In genomic region chr1:42924249-42925131, GRCh38 we compare ENCODE assay signal across 8 cellular contexts. TPM values are rescaled to one million over a fixed set of nuclear protein-coding genes. Genes with fewer than 3 reads are reported as not detected.
DNase-seq lines count a peak whose midpoint lies in the region; ATAC-seq and TF ChIP-seq lines count a peak whose summit lies in the region.

No MANE protein-coding gene starts in this region.

- peak; percentile 31 for TF ChIP-seq CTCF in BJ (IDR thresholded peaks at IDR 0.05; ENCODE audit: insufficient read depth, low read depth, low read length)
- TF ChIP-seq CTCF in left lung (IDR thresholded peaks at IDR 0.05) = no peak

- peaks cover 44% of the 10 kb centered on the region for H3K36me3 Mint-ChIP-seq in activated CD4-positive, alpha-beta T cell treated with anti-CD3 and anti-CD28 coated beads, Interleukin-2, amount 10 ng/mL, durations not matched to agents 7 days and 5 days (ENCODE audit: low read depth)

- no peaks in the 10 kb centered on the region for H3K9me3 Mint-ChIP-seq in activated CD4-positive, alpha-beta T cell treated with anti-CD3 and anti-CD28 coated beads, Interleukin-2, amount 10 ng/mL, durations not matched to agents 7 days and 5 days

- H3K27me3 ChIP-seq in BJ (ENCODE audit: control insufficient read depth, insufficient read depth, low read length) (no peaks in the 10 kb centered on the region), left lung (no peaks in the 10 kb centered on the region)

- H3K4me3 ChIP-seq in BJ (ENCODE audit: low read depth, low read length) (peak overlapping the region; percentile 51), left lung (peak overlapping the region; percentile 69 to 77)

- H3K27ac ChIP-seq in left lung = peak overlapping the region; percentile 87 to 91

- peak overlapping the region; percentile 87 for H3K4me3 Mint-ChIP-seq in activated CD4-positive, alpha-beta T cell treated with anti-CD3 and anti-CD28 coated beads, Interleukin-2, amount 10 ng/mL, durations not matched to agents 7 days and 5 days

- peak; percentile 87 for TF ChIP-seq POLR2A in GM19193 (IDR thresholded peaks at IDR 0.05; ENCODE audit: extremely low read depth, insufficient read depth, insufficient read length)

- H3K27ac Mint-ChIP-seq in activated CD4-positive, alpha-beta T cell treated with anti-CD3 and anti-CD28 coated beads, Interleukin-2, amount 10 ng/mL, durations not matched to agents 7 days and 5 days = peak overlapping the region; percentile 96

- DNase-seq in BJ (ENCODE audit: low read depth) (peak; percentile 44), NCI-H524 (lab: John Stamatoyannopoulos, UW) (peak; percentile 94 to 97), dedifferentiated amniotic fluid mesenchymal stem cell (ENCODE audit: extremely low spot score) (peak; percentile 83), left lung (peak; percentile 95 to 96)
- peak; percentile 93 for DNase-seq in activated CD4-positive, alpha-beta T cell treated with anti-CD3 and anti-CD28 coated beads, Interleukin-2, amount 10 ng/mL, durations not matched to agents 7 days and 5 days
- DNase-seq in stimulated activated CD4-positive, alpha-beta T cell treated with anti-CD3 and anti-CD28 coated beads, Interleukin-4, amount 100 ng/mL, for 1 hour = peak; percentile 93

- peaks cover 7 to 16% of the 10 kb centered on the region in 2 donors for H3K4me1 ChIP-seq in left lung

- no peaks in the 10 kb centered on the region for H3K27me3 Mint-ChIP-seq in activated CD4-positive, alpha-beta T cell treated with anti-CD3 and anti-CD28 coated beads, Interleukin-2, amount 10 ng/mL, durations not matched to agents 7 days and 5 days

- H3K36me3 ChIP-seq in BJ (ENCODE audit: control insufficient read depth, insufficient read depth, low read length) (peaks cover 32% of the 10 kb centered on the region), left lung (peaks cover 0 to 31% of the 10 kb centered on the region in 2 donors)

- no peaks in the 10 kb centered on the region for H3K9me3 ChIP-seq in left lung

- POLR2A ChIA-PET in BJ (lab: Charles Lee) = interaction anchor here (0.6 kb wide), 1 partner anchor 40 kb away, joined by 3 read pairs; no protein-coding TSS in a partner anchor
- POLR2A ChIA-PET in activated CD4-positive, alpha-beta T cell treated with anti-CD3 and anti-CD28 coated beads, Interleukin-2, amount 10 ng/mL, durations not matched to agents 7 days and 5 days (lab: Charles Lee) = interaction anchor here (0.7 to 1.8 kb wide), 2 partner anchors 28 to 149 kb away, joined by 3 to 4 read pairs; no protein-coding TSS in a partner anchor

- intact Hi-C loops in left lung (cut with DNase I) = no loop called here

- peak; percentile 83 for ATAC-seq in HG03439 (IDR thresholded peaks at IDR 0.05; ENCODE audit: unreplicated experiment)
- peak; percentile 99 for ATAC-seq in left lung

- peaks cover 58% of the 10 kb centered on the region for H3K4me1 Mint-ChIP-seq in activated CD4-positive, alpha-beta T cell treated with anti-CD3 and anti-CD28 coated beads, Interleukin-2, amount 10 ng/mL, durations not matched to agents 7 days and 5 days

- CTCF ChIA-PET in BJ (lab: Yijun Ruan, JAX) = interaction anchor here (0.5 to 15.4 kb wide), 4 partner anchors 11 to 167 kb away, joined by 3 to 474 read pairs (median 34); no protein-coding TSS in a partner anchor
- CTCF ChIA-PET in activated CD4-positive, alpha-beta T cell treated with anti-CD3 and anti-CD28 coated beads, Interleukin-2, amount 10 ng/mL, durations not matched to agents 7 days and 5 days (lab: Charles Lee) = interaction anchor here (0.6 to 5.1 kb wide), 7 partner anchors 11 to 148 kb away, joined by 3 to 47 read pairs (median 6); no protein-coding TSS in a partner anchor

RNA-seq across cellular contexts. Expression of gene SLC2A1, which starts 34.2 kb away (rescaled TPM):
- polyA plus RNA-seq in BJ (2011; rRNA removed) = 100 and 193 TPM in 2 replicates
- 92.4 and 93.5 TPM in 2 replicates for polyA minus RNA-seq in BJ (2011; rRNA and poly(A)+ RNA removed)
- total RNA-seq in activated CD4-positive, alpha-beta T cell treated with anti-CD3 and anti-CD28 coated beads, Interleukin-2, amount 10 ng/mL, durations not matched to agents 7 days and 5 days = 100 to 1,000 TPM in 1 of 2 experiments, 10 to 100 TPM in 1; 98.0 to 109 TPM
- total RNA-seq in left lung = 10 to 100 TPM; 10.5 to 12.1 TPM

Comparison
In these comparisons a context has a peak if more than half of its experiments do, and no peak if none do; other contexts are left out.
1. Peak in every context shown above with its lines: DNase-seq, ATAC-seq, H3K4me3 ChIP-seq and H3K27ac ChIP-seq.
2. DNase-seq: peak in every context shown above with its lines; median percentile 96 in NCI-H524; 96 in left lung; 93 in activated CD4-positive, alpha-beta T cell treated with anti-CD3 and anti-CD28 coated beads, Interleukin-2, amount 10 ng/mL, durations not matched to agents 7 days and 5 days; 93 in stimulated activated CD4-positive, alpha-beta T cell treated with anti-CD3 and anti-CD28 coated beads, Interleukin-4, amount 100 ng/mL, for 1 hour; 83 in dedifferentiated amniotic fluid mesenchymal stem cell; 44 in BJ.
3. RNA of gene SLC2A1, which starts 34.2 kb away (total RNA-seq): 98.0 to 109 TPM in activated CD4-positive, alpha-beta T cell treated with anti-CD3 and anti-CD28 coated beads, Interleukin-2, amount 10 ng/mL, durations not matched to agents 7 days and 5 days; 10.5 to 12.1 TPM in left lung; every median in the first group is over 4 times any median in the second.